ENCODE assay signal across 8 cellular contexts in genomic region chrX:23168291-23168690, GRCh38.
"Had no signal": no experiment of that assay in that cellular context is flagged by ENCODE, and none has a peak within 500 bp of the region (broad histone marks: within the 10 kb centered on the region; RNA-seq: fewer than 3 reads in every experiment).

No MANE protein-coding gene starts in this region.

- H3K4me3 ChIP-seq: GM12878 had no signal

- FAIRE-seq: G401.6, GM12878, GM12891, GM12892, GM18507, GM19239 had no signal

- DNase-seq: GDM1, GF-D8 had no signal

- ATAC-seq: GM12878 had no signal
